In the genomic region with DNA sequence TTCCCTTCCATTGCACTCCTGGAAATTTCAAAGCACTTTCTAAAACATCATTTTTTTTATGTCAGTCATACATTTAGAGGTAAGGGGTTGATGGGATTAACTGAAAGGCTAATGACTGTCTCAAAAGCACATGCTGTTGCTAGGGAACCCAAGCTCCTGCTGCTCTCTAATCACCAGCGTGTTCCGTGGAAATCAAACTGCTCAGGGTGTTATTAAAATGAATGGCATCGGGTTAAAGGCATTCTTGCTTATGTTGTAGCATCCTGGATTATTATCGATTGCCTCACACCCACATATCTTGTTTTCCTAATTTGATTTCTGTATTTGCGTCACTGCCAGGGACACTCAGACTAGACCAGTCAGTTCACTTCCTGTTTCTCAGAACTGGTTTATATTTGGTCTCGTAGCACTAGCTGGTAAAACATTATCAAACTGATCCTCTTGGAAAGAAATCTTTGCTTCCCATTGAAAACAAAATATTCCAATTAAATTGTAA, we compare ENCODE assay signal across 8 cellular contexts.
DNase-seq lines count a peak whose midpoint lies in the region; ATAC-seq lines count a peak whose summit lies in the region.

No MANE protein-coding gene starts in this region.

- H3K27me3 ChIP-seq in iPS-15b (ENCODE audit: control insufficient read depth, insufficient read depth, low read length) (peaks cover 7% of the 10 kb centered on the region), skeletal muscle satellite cell (ENCODE audit: control insufficient read depth, insufficient read depth, low read length) (no peaks in the 10 kb centered on the region)

- H3K4me1 Mint-ChIP-seq in activated CD8-positive, alpha-beta memory T cell treated with anti-CD3 and anti-CD28 coated beads, Interleukin-2, amount 10 ng/mL, durations not matched to agents 7 days and 5 days = peaks cover 40% of the 10 kb centered on the region

- no peaks in the 10 kb centered on the region for H3K36me3 ChIP-seq in iPS-15b (ENCODE audit: control insufficient read depth, insufficient read depth, low read length)
- no peaks in the 10 kb centered on the region for H3K36me3 ChIP-seq in skeletal muscle satellite cell (ENCODE audit: insufficient read depth, low read length)

- H3K4me1 ChIP-seq in iPS-15b (ENCODE audit: control insufficient read depth, insufficient read depth, low read length) (peaks cover 17% of the 10 kb centered on the region), skeletal muscle satellite cell (ENCODE audit: control insufficient read depth, insufficient read depth, low read length) (peaks cover 32% of the 10 kb centered on the region)

- H3K4me3 ChIP-seq in iPS-15b (ENCODE audit: low read depth, low read length) = peak overlapping the region; percentile 87
- H3K4me3 ChIP-seq in skeletal muscle satellite cell (ENCODE audit: low read length) = peak overlapping the region; percentile 88

- peak overlapping the region; percentile 90 for H3K4me3 Mint-ChIP-seq in activated CD8-positive, alpha-beta memory T cell treated with anti-CD3 and anti-CD28 coated beads, Interleukin-2, amount 10 ng/mL, durations not matched to agents 7 days and 5 days

- H3K9me3 ChIP-seq in iPS-15b (ENCODE audit: control insufficient read depth, insufficient read depth, low read length) (no peaks in the 10 kb centered on the region), skeletal muscle satellite cell (replicated peaks; ENCODE audit: low read length) (no peaks in the 10 kb centered on the region)

- no peak for ATAC-seq in activated CD8-positive, alpha-beta memory T cell treated with anti-CD3 and anti-CD28 coated beads, Interleukin-2, amount 10 ng/mL, durations not matched to agents 7 days and 5 days
- no peak for ATAC-seq in HG03025 (IDR thresholded peaks at IDR 0.05; ENCODE audit: low FRiP score, unreplicated experiment)

- CTCF ChIA-PET in activated CD8-positive, alpha-beta memory T cell treated with anti-CD3 and anti-CD28 coated beads, Interleukin-2, amount 10 ng/mL, durations not matched to agents 7 days and 5 days (lab: Charles Lee) = no interaction called here

- peaks cover 7% of the 10 kb centered on the region for H3K27me3 Mint-ChIP-seq in activated CD8-positive, alpha-beta memory T cell treated with anti-CD3 and anti-CD28 coated beads, Interleukin-2, amount 10 ng/mL, durations not matched to agents 7 days and 5 days

- peak overlapping the region; percentile 99 for H3K27ac Mint-ChIP-seq in activated CD8-positive, alpha-beta memory T cell treated with anti-CD3 and anti-CD28 coated beads, Interleukin-2, amount 10 ng/mL, durations not matched to agents 7 days and 5 days

- no peaks in the 10 kb centered on the region for H3K9me3 Mint-ChIP-seq in activated CD8-positive, alpha-beta memory T cell treated with anti-CD3 and anti-CD28 coated beads, Interleukin-2, amount 10 ng/mL, durations not matched to agents 7 days and 5 days (ENCODE audit: low read depth)

- peak overlapping the region; percentile 87 for H3K4me2 ChIP-seq in skeletal muscle satellite cell (ENCODE audit: low read length)

- H3K9ac ChIP-seq in iPS-15b (ENCODE audit: low read depth, low read length) = no peak overlapping the region
- peak overlapping the region; percentile 95 for H3K9ac ChIP-seq in skeletal muscle satellite cell (ENCODE audit: low read depth, low read length)

- no peak for DNase-seq in activated CD8-positive, alpha-beta memory T cell treated with anti-CD3 and anti-CD28 coated beads, Interleukin-2, amount 10 ng/mL, durations not matched to agents 7 days and 5 days
- no peak for DNase-seq in activated CD8-positive, alpha-beta memory T cell treated with anti-CD3 and anti-CD28 coated beads, Interleukin-2, amount 50 U/mL, for 48 hours
- DNase-seq in NCI-H2196 treated with DMSO at 0.1 percent for 48 hours (lab: John Stamatoyannopoulos, UW; ENCODE audit: unreplicated experiment) = peak; percentile 6
- peak; percentile 79 for DNase-seq in amniotic epithelial cell (ENCODE audit: low read depth)
- DNase-seq in NCI-H187 (lab: John Stamatoyannopoulos, UW) = no peak

- H3K36me3 Mint-ChIP-seq in activated CD8-positive, alpha-beta memory T cell treated with anti-CD3 and anti-CD28 coated beads, Interleukin-2, amount 10 ng/mL, durations not matched to agents 7 days and 5 days = peaks cover 10% of the 10 kb centered on the region

Comparison
In these comparisons a context has a peak if more than half of its experiments do, and no peak if none do; other contexts are left out.
1. DNase-seq: peak in NCI-H2196 treated with DMSO at 0.1 percent for 48 hours (single experiment) and amniotic epithelial cell (single experiment); none in activated CD8-positive, alpha-beta memory T cell treated with anti-CD3 and anti-CD28 coated beads, Interleukin-2, amount 10 ng/mL, durations not matched to agents 7 days and 5 days (single experiment), activated CD8-positive, alpha-beta memory T cell treated with anti-CD3 and anti-CD28 coated beads, Interleukin-2, amount 50 U/mL, for 48 hours (single experiment) and NCI-H187 (0 of 2).